ENCODE assay signal across 8 cellular contexts in genomic region chr5:87340716-87341115, GRCh38.
DNase-seq lines count a peak whose midpoint lies in the region; ATAC-seq and TF ChIP-seq lines count a peak whose summit lies in the region.

No MANE protein-coding gene starts in this region.

- H3K36me3 Mint-ChIP-seq in CD8-positive, alpha-beta memory T cell, result peaks cover 18 to 44% (median 18%) of the 10 kb centered on the region in 3 donors
- H3K36me3 Mint-ChIP-seq in nephron progenitor cell (ENCODE audit: low read depth) (peaks cover 65% of the 10 kb centered on the region), MCF 10A (ENCODE audit: insufficient read depth, unreplicated experiment) (peaks cover 41% of the 10 kb centered on the region)

- intact Hi-C loops in MCF 10A (cut with micrococcal nuclease), result no loop called here

- no peaks in the 10 kb centered on the region for H3K27me3 ChIP-seq in CD8-positive, alpha-beta memory T cell (ENCODE audit: insufficient read depth, low read length, poor library complexity, severe bottlenecking)

- POLR2A ChIA-PET in CD8-positive, alpha-beta memory T cell (lab: Charles Lee), result interaction anchor here (0.6 to 1.1 kb wide), 2 partner anchors 12 to 204 kb away, joined by 3 to 5 read pairs; no protein-coding TSS in a partner anchor
- POLR2A ChIA-PET in MCF 10A (lab: Yijun Ruan, JAX), result interaction anchor here (0.7 kb wide), 1 partner anchor 37 kb away, joined by 3 read pairs; no protein-coding TSS in a partner anchor

- BruUV-seq in MCF 10A (replicated peaks; lab: Mats Ljungman, UMichigan), result no TSS peak

- H3K27me3 Mint-ChIP-seq in CD8-positive, alpha-beta memory T cell, result no peaks in the 10 kb centered on the region
- H3K27me3 Mint-ChIP-seq in nephron progenitor cell (ENCODE audit: low read depth, poor library complexity) (no peaks in the 10 kb centered on the region), MCF 10A (ENCODE audit: insufficient read depth, unreplicated experiment) (no peaks in the 10 kb centered on the region)

- no peak for TF ChIP-seq CTCF in nephron progenitor cell (IDR thresholded peaks at IDR 0.05)
- TF ChIP-seq CTCF in MCF 10A (IDR thresholded peaks at IDR 0.05; ENCODE audit: unreplicated experiment), result no peak

- H3K36me3 ChIP-seq in CD8-positive, alpha-beta memory T cell (ENCODE audit: insufficient read depth, low read length), result peaks cover 5% of the 10 kb centered on the region

- H3K4me1 Mint-ChIP-seq in CD8-positive, alpha-beta memory T cell, result peaks cover 28 to 49% (median 29%) of the 10 kb centered on the region in 3 donors
- H3K4me1 Mint-ChIP-seq in nephron progenitor cell (no peaks in the 10 kb centered on the region), MCF 10A (ENCODE audit: insufficient read depth, unreplicated experiment) (no peaks in the 10 kb centered on the region)

- H3K4me3 ChIP-seq in CD8-positive, alpha-beta memory T cell (ENCODE audit: low read length), result no peak overlapping the region

- ATAC-seq in GM19455 (IDR thresholded peaks at IDR 0.05; ENCODE audit: unreplicated experiment), result peak; percentile 100
- peak; percentile 100 for ATAC-seq in HG03432 (IDR thresholded peaks at IDR 0.05; ENCODE audit: unreplicated experiment)

- H3K9me3 ChIP-seq in CD8-positive, alpha-beta memory T cell (ENCODE audit: low read length), result no peaks in the 10 kb centered on the region

- no peak overlapping the region for H3K27ac ChIP-seq in CD8-positive, alpha-beta memory T cell (ENCODE audit: low read depth, low read length)

- peaks cover 0 to 3% (median 0%) of the 10 kb centered on the region in 5 donors for H3K9me3 Mint-ChIP-seq in CD8-positive, alpha-beta memory T cell
- H3K9me3 Mint-ChIP-seq in nephron progenitor cell (no peaks in the 10 kb centered on the region), MCF 10A (ENCODE audit: unreplicated experiment) (no peaks in the 10 kb centered on the region)

- peaks cover 16% of the 10 kb centered on the region for H3K4me1 ChIP-seq in CD8-positive, alpha-beta memory T cell (ENCODE audit: insufficient read depth, low read length)

- DNase-seq in CD8-positive, alpha-beta memory T cell, result peak in 2 of 5 donors; percentile 39 to 65
- DNase-seq in central memory CD4-positive, alpha-beta T cell, result peak; percentile 54
- DNase-seq in dedifferentiated amniotic fluid mesenchymal stem cell (ENCODE audit: extremely low spot score), result no peak
- no peak for DNase-seq in RKO (ENCODE audit: low spot score)
- DNase-seq in nephron progenitor cell, result no peak
- no peak for DNase-seq in MCF 10A (ENCODE audit: unreplicated experiment)

- peak overlapping the region; percentile 35 to 98 (median 87) for H3K27ac Mint-ChIP-seq in CD8-positive, alpha-beta memory T cell
- no peak overlapping the region for H3K27ac Mint-ChIP-seq in nephron progenitor cell
- H3K27ac Mint-ChIP-seq in MCF 10A (ENCODE audit: low read depth, unreplicated experiment), result no peak overlapping the region

- peak overlapping the region; percentile 18 to 76 (median 53) for H3K4me3 Mint-ChIP-seq in CD8-positive, alpha-beta memory T cell
- H3K4me3 Mint-ChIP-seq in nephron progenitor cell (no peak overlapping the region), MCF 10A (ENCODE audit: unreplicated experiment) (no peak overlapping the region)

- CTCF ChIA-PET in CD8-positive, alpha-beta memory T cell (lab: Charles Lee), result interaction anchor here (1.0 kb wide), 1 partner anchor 72 kb away, joined by 3 read pairs; no protein-coding TSS in a partner anchor
- CTCF ChIA-PET in MCF 10A (lab: Yijun Ruan, JAX), result no interaction called here

Comparison
In these comparisons a context has a peak if more than half of its experiments do, and no peak if none do; other contexts are left out.
1. H3K27ac Mint-ChIP-seq: peak in CD8-positive, alpha-beta memory T cell (8 of 8); none in nephron progenitor cell (single experiment) and MCF 10A (single experiment).
2. H3K4me3 Mint-ChIP-seq: peak in CD8-positive, alpha-beta memory T cell (7 of 7); none in nephron progenitor cell (single experiment) and MCF 10A (single experiment).